12 cellular contexts compared by ENCODE assay signal in genomic region chr22:27223317-27224177, GRCh38.
DNase-seq lines count a peak whose midpoint lies in the region; ATAC-seq and TF ChIP-seq lines count a peak whose summit lies in the region.
"Had no signal": no experiment of that assay in that cellular context is flagged by ENCODE, and none has a peak within 500 bp of the region (broad histone marks: within the 10 kb centered on the region; RNA-seq: fewer than 3 reads in every experiment).

No MANE protein-coding gene starts in this region.

- DNase-seq in A172 (ENCODE audit: low spot score) (peak; percentile 89), HCEC 1CT (peak; percentile 3), astrocyte of the cerebellum (ENCODE audit: low read depth) (peak; percentile 81), islet precursor cell (peak; percentile 76), NCI-H1436 treated with DMSO at 0.1 percent for 48 hours (lab: John Stamatoyannopoulos, UW) (no peak), DMS 273 (lab: John Stamatoyannopoulos, UW; ENCODE audit: unreplicated experiment) (no peak), DMS114 treated with DMSO at 0.1 percent for 48 hours (lab: John Stamatoyannopoulos, UW; ENCODE audit: unreplicated experiment) (no peak)
- no peak for DNase-seq in CD8-positive, alpha-beta T cell
- DNase-seq: activated CD4-positive, CD25-positive, alpha-beta regulatory T cell; activated naive CD4-positive, alpha-beta T cell treated with Interleukin-2 at 50 U/mL for 16 hours; NCI-H2029; retina had no signal

- no peaks in the 10 kb centered on the region for H3K4me1 Mint-ChIP-seq in CD8-positive, alpha-beta T cell (ENCODE audit: low read depth)

- no peaks in the 10 kb centered on the region for H3K27me3 ChIP-seq in CD8-positive, alpha-beta T cell (ENCODE audit: insufficient read depth, low read length)

- H3K27me3 Mint-ChIP-seq in CD8-positive, alpha-beta T cell (ENCODE audit: low read depth), result peaks cover 11% of the 10 kb centered on the region

- no peaks in the 10 kb centered on the region for H3K36me3 ChIP-seq in CD8-positive, alpha-beta T cell (ENCODE audit: insufficient read depth, low read length)

- no peak overlapping the region for H3K27ac Mint-ChIP-seq in CD8-positive, alpha-beta T cell

- H3K4me3 ChIP-seq in astrocyte of the cerebellum (ENCODE audit: low read depth, low read length), result no peak overlapping the region
- H3K4me3 ChIP-seq in CD8-positive, alpha-beta T cell (ENCODE audit: low read depth, low read length), result no peak overlapping the region

- no peak for TF ChIP-seq CTCF in astrocyte of the cerebellum (IDR thresholded peaks at IDR 0.05; ENCODE audit: low read depth, low read length, missing control alignments)
- no peak for TF ChIP-seq CTCF in CD8-positive, alpha-beta T cell (IDR thresholded peaks at IDR 0.05)

- POLR2A ChIA-PET in CD8-positive, alpha-beta T cell (lab: Charles Lee), result no interaction called here

- no peak for ATAC-seq in CD8-positive, alpha-beta T cell

- intact Hi-C loops in CD8-positive, alpha-beta T cell (cut with DNase I, micrococcal nuclease), result no loop called here

- no peaks in the 10 kb centered on the region for H3K4me1 ChIP-seq in CD8-positive, alpha-beta T cell (ENCODE audit: insufficient read depth, low read length)

- CTCF ChIA-PET in CD8-positive, alpha-beta T cell (lab: Charles Lee), result no interaction called here

- no peaks in the 10 kb centered on the region for H3K36me3 Mint-ChIP-seq in CD8-positive, alpha-beta T cell

- H3K9me3 Mint-ChIP-seq in CD8-positive, alpha-beta T cell, result no peaks in the 10 kb centered on the region

- H3K27ac ChIP-seq in CD8-positive, alpha-beta T cell (ENCODE audit: low read depth, low read length), result no peak overlapping the region

- in situ Hi-C loops in astrocyte of the cerebellum (cut with HindIII; ENCODE audit: low sequenced_read_pairs), result no loop called here

- no peaks in the 10 kb centered on the region for H3K9me3 ChIP-seq in CD8-positive, alpha-beta T cell (ENCODE audit: low read length)

- H3K4me3 Mint-ChIP-seq in CD8-positive, alpha-beta T cell, result no peak overlapping the region

Comparison
In these comparisons a context has a peak if more than half of its experiments do, and no peak if none do; other contexts are left out.
1. DNase-seq: peak in A172 (single experiment), HCEC 1CT (single experiment), astrocyte of the cerebellum (single experiment) and islet precursor cell (single experiment); none in NCI-H1436 treated with DMSO at 0.1 percent for 48 hours (single experiment), DMS 273 (single experiment), CD8-positive, alpha-beta T cell (0 of 7) and DMS114 treated with DMSO at 0.1 percent for 48 hours (single experiment).